In genomic region chr2:240909216-240909974, GRCh38 we compare ENCODE assay signal across 27 cellular contexts. TPM values are rescaled to one million over a fixed set of nuclear protein-coding genes. Genes with fewer than 3 reads are reported as not detected.
"Had no signal": no experiment of that assay in that cellular context is flagged by ENCODE, and none has a peak within 500 bp of the region (broad histone marks: within the 10 kb centered on the region; RNA-seq: fewer than 3 reads in every experiment).

No MANE protein-coding gene starts in this region.

- H3K27ac ChIP-seq: breast epithelium, esophagus muscularis mucosa, foreskin keratinocyte, heart right ventricle, neutrophil, pancreas, psoas muscle, spleen, testis, uterus had no signal

- H3K27me3 ChIP-seq: pancreas, testis, uterus had no signal

- H3K4me3 ChIP-seq: breast epithelium, esophagus muscularis mucosa, heart right ventricle, lung, pancreas, psoas muscle, spleen, testis, uterus had no signal

- DNase-seq: activated CD4-positive, alpha-beta memory T cell treated with anti-CD3 and anti-CD28 coated beads, Interleukin-2, amount 10 ng/mL, durations not matched to agents 7 days and 5 days; activated CD4-positive, alpha-beta T cell treated with anti-CD3 and anti-CD28 coated beads for 1 hour; activated CD4-positive, alpha-beta T cell treated with anti-CD3 and anti-CD28 coated beads, Interleukin-2, amount 10 ng/mL, durations not matched to agents 7 days and 5 days; activated CD8-positive, alpha-beta memory T cell treated with anti-CD3 and anti-CD28 coated beads, Interleukin-2, amount 50 U/mL, for 48 hours; activated gamma-delta T cell; activated T-cell treated with anti-CD3 and anti-CD28 coated beads, Interleukin-2, amount 50 U/mL, for 24 hours; central memory CD4-positive, alpha-beta T cell; endodermal cell; foreskin keratinocyte; heart right ventricle; kidney glomerular epithelial cell; mesendoderm; pancreas; psoas muscle; spleen; stimulated activated naive CD4-positive, alpha-beta T cell; T-helper 2 cell; testis; trophoblast cell; uterus had no signal

- ATAC-seq: activated naive CD4-positive, alpha-beta T cell treated with anti-CD3 and anti-CD28 coated beads, Interleukin-2, amount 50 U/mL, for 72 hours; foreskin keratinocyte; heart right ventricle; left lobe of liver; pancreas; psoas muscle; WTC11 had no signal

- H3K9me3 ChIP-seq: breast epithelium, esophagus muscularis mucosa, heart right ventricle, neutrophil, pancreas, psoas muscle, spleen, testis, uterus had no signal

- H3K4me1 ChIP-seq: foreskin keratinocyte, pancreas, uterus had no signal

- H3K36me3 ChIP-seq: breast epithelium, esophagus muscularis mucosa, heart right ventricle, neutrophil, pancreas, spleen, uterus had no signal

RNA-seq across cellular contexts. Expression of gene CROCC2, which starts 3.3 kb away (rescaled TPM):
- polyA plus RNA-seq: foreskin keratinocyte had no signal

RNA-seq across cellular contexts. Expression of gene MAB21L4, which starts 13.4 kb away (rescaled TPM):
- polyA plus RNA-seq: psoas muscle had no signal

RNA-seq across cellular contexts. Expression of gene AGXT, which starts 40.8 kb away (rescaled TPM):
- polyA plus RNA-seq: foreskin keratinocyte had no signal
